10 cellular contexts compared by ENCODE assay signal in the genomic region with DNA sequence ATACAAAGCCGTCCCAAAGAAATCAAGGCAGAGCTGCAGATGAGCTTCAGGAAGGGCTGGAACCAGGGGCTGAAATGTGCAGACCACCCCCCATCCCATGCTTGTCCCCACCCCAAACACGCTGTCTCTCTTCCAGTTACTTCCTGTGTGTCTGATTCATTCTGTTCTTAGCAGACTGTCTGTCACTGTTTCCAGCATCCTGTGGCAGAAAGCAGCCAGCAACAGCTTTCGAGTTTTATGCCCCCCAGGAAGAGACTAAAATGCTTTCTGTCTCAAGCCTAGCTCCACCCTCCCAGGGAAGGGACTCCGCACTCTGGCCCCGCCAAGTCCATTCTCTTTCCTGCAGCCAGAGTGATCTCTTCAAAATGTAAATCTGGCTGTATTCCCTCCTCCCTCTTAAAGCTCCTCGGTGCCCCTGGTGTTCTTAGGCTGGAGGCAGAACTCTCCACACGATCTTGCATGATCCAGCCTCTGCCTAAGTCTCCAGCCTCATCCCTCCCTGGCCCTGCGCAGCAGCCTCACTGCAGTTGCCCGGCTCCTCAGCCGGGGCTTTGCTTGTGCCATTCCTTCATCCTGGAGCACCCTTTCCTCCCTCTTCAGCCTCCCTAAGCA. TPM values are rescaled to one million over a fixed set of nuclear protein-coding genes. Genes with fewer than 3 reads are reported as not detected.
DNase-seq lines count a peak whose midpoint lies in the region; ATAC-seq and TF ChIP-seq lines count a peak whose summit lies in the region.
"Had no signal": no experiment of that assay in that cellular context is flagged by ENCODE, and none has a peak within 500 bp of the region (broad histone marks: within the 10 kb centered on the region; RNA-seq: fewer than 3 reads in every experiment).

No MANE protein-coding gene starts in this region.

- no peaks in the 10 kb centered on the region for H3K27me3 Mint-ChIP-seq in chondrocyte (ENCODE audit: low read depth)
- H3K27me3 Mint-ChIP-seq in nephron (ENCODE audit: low read depth) = peaks cover 34% of the 10 kb centered on the region

- H3K9me3 ChIP-seq in BLaER1 treated with 17β-estradiol and CSF1 and Interleukin-3, amounts not matched to agents 10 nM and 100 nM (replicated peaks in 1 of 11) = peaks cover 0 to 21% (median 0%) of the 10 kb centered on the region in 11 experiments; a peak in 6 of 22 replicates

- peaks cover 0 to 99% (median 0%) of the 10 kb centered on the region in 11 experiments; a peak in 6 of 22 replicates for H4K20me1 ChIP-seq in BLaER1 treated with 17β-estradiol and CSF1 and Interleukin-3, amounts not matched to agents 10 nM and 100 nM

- H3K4me1 Mint-ChIP-seq in chondrocyte (ENCODE audit: low read depth) (peaks cover 70% of the 10 kb centered on the region), nephron (peaks cover 36% of the 10 kb centered on the region)

- no peaks in the 10 kb centered on the region for H3K9me3 Mint-ChIP-seq in chondrocyte (ENCODE audit: low read depth)
- H3K9me3 Mint-ChIP-seq in nephron = peaks cover 2% of the 10 kb centered on the region

- peaks cover 0 to 48% (median 0%) of the 10 kb centered on the region in 11 experiments; a peak in 5 of 22 replicates for H3K36me3 ChIP-seq in BLaER1 treated with 17β-estradiol and CSF1 and Interleukin-3, amounts not matched to agents 10 nM and 100 nM

- no peaks in the 10 kb centered on the region for H3K27me3 ChIP-seq in BLaER1 treated with 17β-estradiol and CSF1 and Interleukin-3, amounts not matched to agents 10 nM and 100 nM

- H3K36me3 Mint-ChIP-seq in chondrocyte (ENCODE audit: low read depth) (peaks cover 8% of the 10 kb centered on the region), nephron (ENCODE audit: low read depth) (no peaks in the 10 kb centered on the region)

- H3K4me2 ChIP-seq in BLaER1 treated with 17β-estradiol and CSF1 and Interleukin-3, amounts not matched to agents 10 nM and 100 nM = peak overlapping the region; percentile 21 to 73 (median 34); a peak in 21 of 22 replicates

- no peak for ATAC-seq in GM18861 (IDR thresholded peaks at IDR 0.05; ENCODE audit: unreplicated experiment)
- ATAC-seq in GM19035 (IDR thresholded peaks at IDR 0.05; ENCODE audit: unreplicated experiment) = no peak
- ATAC-seq: left ventricle myocardium superior had no signal

- TF ChIP-seq CTCF in chondrocyte (IDR thresholded peaks at IDR 0.05) (peak; percentile 28), nephron (IDR thresholded peaks at IDR 0.05; ENCODE audit: unreplicated experiment in 3 of 3) (no peak)

- H3K4me3 ChIP-seq in BLaER1 treated with 17β-estradiol and CSF1 and Interleukin-3, amounts not matched to agents 10 nM and 100 nM = no peak overlapping the region

- peak overlapping the region in 3 of 11 experiments; percentile 3 to 32 (median 12); a peak in 4 of 22 replicates for H3K9ac ChIP-seq in BLaER1 treated with 17β-estradiol and CSF1 and Interleukin-3, amounts not matched to agents 10 nM and 100 nM

- H3K27ac Mint-ChIP-seq in chondrocyte (ENCODE audit: unreplicated experiment) (peak overlapping the region; percentile 95), nephron (peak overlapping the region in 2 of 3 experiments; percentile 0 to 9)

- H3K4me1 ChIP-seq in BLaER1 treated with 17β-estradiol and CSF1 and Interleukin-3, amounts not matched to agents 10 nM and 100 nM = peaks cover 13 to 30% (median 23%) of the 10 kb centered on the region in 10 experiments

- DNase-seq in NCI-H2227 treated with DMSO at 0.1 percent for 48 hours (lab: John Stamatoyannopoulos, UW) = peak; percentile 13
- no peak for DNase-seq in chondrocyte (ENCODE audit: low spot score)
- no peak for DNase-seq in NCI-H1436 treated with DMSO at 0.1 percent for 48 hours (lab: John Stamatoyannopoulos, UW)
- DNase-seq in T-helper 9 cell = no peak
- DNase-seq: left ventricle myocardium superior, NCI-H526 had no signal

- peak overlapping the region in 2 of 11 experiments; percentile 1 to 39; a peak in 2 of 22 replicates for H3K27ac ChIP-seq in BLaER1 treated with 17β-estradiol and CSF1 and Interleukin-3, amounts not matched to agents 10 nM and 100 nM

- H3K4me3 Mint-ChIP-seq in chondrocyte (ENCODE audit: unreplicated experiment) (peak overlapping the region; percentile 62), nephron (peak overlapping the region in 2 of 3 experiments; percentile 0 to 6)

RNA-seq across cellular contexts. Expression of a gene that starts 41.5 kb away (rescaled TPM):
- 30.1 to 32.0 TPM (median 30.8 TPM) in 3 replicates for total RNA-seq in chondrocyte
